ENCODE assay signal across 21 cellular contexts in genomic region chr10:87677595-87677994, GRCh38.
"Had no signal": no experiment of that assay in that cellular context is flagged by ENCODE, and none has a peak within 500 bp of the region (broad histone marks: within the 10 kb centered on the region; RNA-seq: fewer than 3 reads in every experiment).

No MANE protein-coding gene starts in this region.

- H3K27me3 ChIP-seq: esophagus muscularis mucosa, gastroesophageal sphincter, heart left ventricle, hepatocyte, right atrium auricular region, sigmoid colon, spleen, testis, tibial artery had no signal

- DNase-seq: effector memory CD4-positive, alpha-beta T cell; foreskin keratinocyte; heart left ventricle; kidney; left ventricle myocardium inferior; lower lobe of right lung; natural killer cell; sigmoid colon; spleen; stimulated activated CD4-positive, alpha-beta T cell treated with anti-CD3 and anti-CD28 coated beads, Interleukin-4, amount 100 ng/mL, for 4 hours; stimulated activated naive CD8-positive, alpha-beta T cell treated with anti-CD3 and anti-CD28 coated beads, Interleukin-15, Interleukin-2, amounts not matched to agents 100 U/mL and 50 U/mL, for 24 hours; substantia nigra; testis; tibial artery had no signal

- H3K27ac ChIP-seq: esophagus muscularis mucosa, foreskin keratinocyte, gastroesophageal sphincter, heart left ventricle, hepatocyte, left ventricle myocardium inferior, lower lobe of right lung, prostate gland, right atrium auricular region, sigmoid colon, spleen, testis, tibial artery had no signal

- H3K9me3 ChIP-seq: esophagus muscularis mucosa, gastroesophageal sphincter, left ventricle myocardium inferior, lower lobe of right lung, prostate gland, right atrium auricular region, sigmoid colon, spleen, testis, tibial artery had no signal

- ATAC-seq: foreskin keratinocyte; gastroesophageal sphincter; heart left ventricle; lower lobe of right lung; natural killer cell; stimulated activated memory B cell treated with anti-CD40 and anti-IgM and Interleukin-4, amounts not matched to agents 10 μg/mL and 1 μg/mL and 100 μg/mL, for 72 hours; stimulated activated naive CD8-positive, alpha-beta T cell treated with anti-CD3 and anti-CD28 coated beads, Interleukin-15, Interleukin-2, amounts not matched to agents 100 U/mL and 50 U/mL, for 24 hours had no signal

- H3K36me3 ChIP-seq: esophagus muscularis mucosa, gastroesophageal sphincter, heart left ventricle, left ventricle myocardium inferior, lower lobe of right lung, prostate gland, right atrium auricular region, sigmoid colon, spleen, tibial artery had no signal

- FAIRE-seq: endothelial cell of umbilical vein, kidney had no signal

- H3K4me3 ChIP-seq: esophagus muscularis mucosa, gastroesophageal sphincter, heart left ventricle, hepatocyte, left ventricle myocardium inferior, lower lobe of right lung, prostate gland, right atrium auricular region, sigmoid colon, spleen, testis, tibial artery had no signal

- H3K4me1 ChIP-seq: esophagus muscularis mucosa, gastroesophageal sphincter, left ventricle myocardium inferior, prostate gland, sigmoid colon, spleen, testis had no signal
